In the genomic region with DNA sequence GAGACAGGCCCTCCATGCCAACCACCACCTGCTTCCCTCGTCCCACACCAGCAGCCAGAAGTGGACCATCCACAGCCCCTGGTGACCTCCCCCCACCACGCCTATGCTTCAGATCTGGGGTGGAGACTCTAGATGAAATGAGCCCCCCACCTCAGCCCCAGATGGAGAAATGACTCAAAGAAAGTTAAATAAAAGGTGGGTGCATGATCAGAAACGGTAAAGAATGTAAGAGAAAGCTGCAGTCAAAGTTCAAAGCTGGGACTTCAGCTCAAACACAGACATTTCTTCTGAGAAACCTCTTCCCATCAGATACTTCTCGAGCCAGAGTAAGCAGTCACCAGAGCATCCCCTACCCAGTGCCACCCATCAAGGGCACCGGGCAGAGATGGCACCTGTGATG, we compare ENCODE assay signal across 38 cellular contexts. TPM values are rescaled to one million over a fixed set of nuclear protein-coding genes. Genes with fewer than 3 reads are reported as not detected.
"Had no signal": no experiment of that assay in that cellular context is flagged by ENCODE, and none has a peak within 500 bp of the region (broad histone marks: within the 10 kb centered on the region; RNA-seq: fewer than 3 reads in every experiment).

No MANE protein-coding gene starts in this region.

- H3K27ac Mint-ChIP-seq: activated B cell treated with CpG ODN at 0.5 μM for 24 hours; activated CD4-positive, alpha-beta memory T cell treated with anti-CD3 and anti-CD28 coated beads for 36 hours; activated CD8-positive, alpha-beta T cell treated with anti-CD3 and anti-CD28 coated beads for 36 hours; activated naive CD4-positive, alpha-beta T cell treated with anti-CD3 and anti-CD28 coated beads for 36 hours; activated naive CD4-positive, alpha-beta T cell treated with anti-CD3 and anti-CD28 coated beads, Interleukin-2, amount 50 U/mL, for 72 hours; activated naive CD8-positive, alpha-beta T cell treated with anti-CD3 and anti-CD28 coated beads for 36 hours; activated T-cell treated with anti-CD3 and anti-CD28 coated beads, Interleukin-2, amount 50 U/mL, for 72 hours; activated T-helper 1 cell treated with anti-CD3 and anti-CD28 coated beads, Interleukin-12 subunit alpha, Interleukin-12 subunit beta, Interleukin-2, Interleukin-4 antibody, amounts not matched to agents 30 ng/mL and 10 ng/mL and 1 ng/mL, durations not matched to agents 14 hours and 24 hours and 36 hours; activated T-helper 17 cell treated with anti-CD3 and anti-CD28 coated beads, Interleukin-2, amount 50 U/mL, for 72 hours; T-helper 1 cell treated with Interleukin-12 subunit alpha and Interleukin-12 subunit beta and Interleukin-4 antibody, amounts not matched to agents 30 μg/mL and 1 μg/mL, for 36 hours; T-helper 2 cell treated with Interferon-gamma antibody and Interleukin-4, amounts not matched to agents 5 μg/mL and 100 μg/mL, for 36 hours had no signal

- H3K4me3 Mint-ChIP-seq: activated B cell treated with CpG ODN at 0.5 μM for 24 hours; activated CD4-positive, alpha-beta memory T cell treated with anti-CD3 and anti-CD28 coated beads for 36 hours; activated CD8-positive, alpha-beta T cell treated with anti-CD3 and anti-CD28 coated beads for 36 hours; activated naive CD4-positive, alpha-beta T cell treated with anti-CD3 and anti-CD28 coated beads for 36 hours; activated naive CD8-positive, alpha-beta T cell treated with anti-CD3 and anti-CD28 coated beads for 36 hours; activated T-cell treated with anti-CD3 and anti-CD28 coated beads, Interleukin-2, amount 50 U/mL, for 4 hours; activated T-cell treated with anti-CD3 and anti-CD28 coated beads, Interleukin-2, amount 50 U/mL, for 72 hours; activated T-helper 1 cell treated with anti-CD3 and anti-CD28 coated beads, Interleukin-12 subunit alpha, Interleukin-12 subunit beta, Interleukin-2, Interleukin-4 antibody, amounts not matched to agents 30 ng/mL and 10 ng/mL and 1 ng/mL, durations not matched to agents 14 hours and 24 hours and 36 hours; activated T-helper 17 cell treated with anti-CD3 and anti-CD28 coated beads, Interleukin-2, amount 50 U/mL, for 72 hours; T-helper 1 cell treated with Interleukin-12 subunit alpha and Interleukin-12 subunit beta and Interleukin-4 antibody, amounts not matched to agents 30 μg/mL and 1 μg/mL, for 36 hours; T-helper 2 cell treated with Interferon-gamma antibody and Interleukin-4, amounts not matched to agents 5 μg/mL and 100 μg/mL, for 36 hours had no signal

- H3K4me1 ChIP-seq: adrenal gland, body of pancreas, breast epithelium had no signal

- DNase-seq: activated B cell treated with CpG ODN at 0.5 μM for 24 hours; activated CD4-positive, alpha-beta memory T cell treated with anti-CD3 and anti-CD28 coated beads for 36 hours; activated CD4-positive, alpha-beta T cell treated with anti-CD3 and anti-CD28 coated beads for 48 hours; activated CD4-positive, alpha-beta T cell treated with anti-CD3 and anti-CD28 coated beads, Interleukin-2, amount 50 U/mL, for 1 hour; activated CD4-positive, alpha-beta T cell treated with anti-CD3 and anti-CD28 coated beads, Interleukin-2, amount 50 U/mL, for 4 hours; activated CD4-positive, CD25-positive, alpha-beta regulatory T cell treated with anti-CD3 and anti-CD28 coated beads, Interleukin-2, amount 50 U/mL, for 72 hours; activated CD8-positive, alpha-beta memory T cell treated with anti-CD3 and anti-CD28 coated beads, Interleukin-2, amount 50 U/mL, for 4 hours; activated CD8-positive, alpha-beta T cell treated with anti-CD3 and anti-CD28 coated beads for 36 hours; activated effector memory CD4-positive, alpha-beta T cell treated with anti-CD3 and anti-CD28 coated beads, Interleukin-2, amount 50 U/mL, for 16 hours; activated gamma-delta T cell treated with Interleukin-2 at 50 U/mL for 16 hours; activated naive CD4-positive, alpha-beta T cell; activated naive CD4-positive, alpha-beta T cell treated with anti-CD3 and anti-CD28 coated beads for 36 hours; activated naive CD4-positive, alpha-beta T cell treated with anti-CD3 and anti-CD28 coated beads, Interleukin-2, amount 50 U/mL, for 16 hours; activated naive CD8-positive, alpha-beta T cell treated with anti-CD3 and anti-CD28 coated beads for 36 hours; activated T-cell treated with anti-CD3 and anti-CD28 coated beads for 4 hours; activated T-cell treated with anti-CD3 and anti-CD28 coated beads, Interleukin-2, amount 50 U/mL, for 1 hour; activated T-cell treated with anti-CD3 and anti-CD28 coated beads, Interleukin-2, amount 50 U/mL, for 4 hours; activated T-cell treated with anti-CD3 and anti-CD28 coated beads, Interleukin-2, amount 50 U/mL, for 72 hours; adrenal gland; amniotic stem cell; aorta; body of pancreas; brain microvascular endothelial cell; central memory CD4-positive, alpha-beta T cell; T-helper 1 cell; T-helper 2 cell; T-helper 9 cell had no signal

- H3K4me3 ChIP-seq: adrenal gland, body of pancreas, breast epithelium had no signal

- H3K36me3 ChIP-seq: adrenal gland, brain microvascular endothelial cell, breast epithelium had no signal

- H3K9me3 ChIP-seq: adrenal gland, body of pancreas, breast epithelium had no signal

- H3K27ac ChIP-seq: adrenal gland, body of pancreas, brain microvascular endothelial cell, breast epithelium, VCaP had no signal

- H3K27me3 ChIP-seq: adrenal gland, body of pancreas, brain microvascular endothelial cell, breast epithelium had no signal

- H3K4me1 Mint-ChIP-seq: activated B cell treated with CpG ODN at 0.5 μM for 24 hours; activated naive CD8-positive, alpha-beta T cell treated with anti-CD3 and anti-CD28 coated beads for 36 hours; activated T-helper 17 cell treated with anti-CD3 and anti-CD28 coated beads, Interleukin-2, amount 50 U/mL, for 72 hours had no signal

- H3K36me3 Mint-ChIP-seq: activated CD4-positive, alpha-beta memory T cell treated with anti-CD3 and anti-CD28 coated beads for 36 hours; activated naive CD4-positive, alpha-beta T cell treated with anti-CD3 and anti-CD28 coated beads, Interleukin-2, amount 50 U/mL, for 72 hours; activated naive CD8-positive, alpha-beta T cell treated with anti-CD3 and anti-CD28 coated beads for 36 hours had no signal

- H3K9me3 Mint-ChIP-seq: activated B cell treated with CpG ODN at 0.5 μM for 24 hours; activated CD4-positive, alpha-beta memory T cell treated with anti-CD3 and anti-CD28 coated beads for 36 hours; activated CD8-positive, alpha-beta T cell treated with anti-CD3 and anti-CD28 coated beads for 36 hours; activated naive CD4-positive, alpha-beta T cell treated with anti-CD3 and anti-CD28 coated beads for 36 hours; activated naive CD4-positive, alpha-beta T cell treated with anti-CD3 and anti-CD28 coated beads, Interleukin-2, amount 50 U/mL, for 72 hours; activated naive CD8-positive, alpha-beta T cell treated with anti-CD3 and anti-CD28 coated beads for 36 hours; activated T-cell treated with anti-CD3 and anti-CD28 coated beads, Interleukin-2, amount 50 U/mL, for 4 hours; activated T-cell treated with anti-CD3 and anti-CD28 coated beads, Interleukin-2, amount 50 U/mL, for 72 hours; activated T-helper 1 cell treated with anti-CD3 and anti-CD28 coated beads, Interleukin-12 subunit alpha, Interleukin-12 subunit beta, Interleukin-2, Interleukin-4 antibody, amounts not matched to agents 30 ng/mL and 10 ng/mL and 1 ng/mL, durations not matched to agents 14 hours and 24 hours and 36 hours; activated T-helper 17 cell treated with anti-CD3 and anti-CD28 coated beads, Interleukin-2, amount 50 U/mL, for 72 hours; T-helper 1 cell treated with Interleukin-12 subunit alpha and Interleukin-12 subunit beta and Interleukin-4 antibody, amounts not matched to agents 30 μg/mL and 1 μg/mL, for 36 hours; T-helper 2 cell treated with Interferon-gamma antibody and Interleukin-4, amounts not matched to agents 5 μg/mL and 100 μg/mL, for 36 hours had no signal

RNA-seq across cellular contexts. Expression of gene HMGB4, which starts 43.1 kb away (rescaled TPM):
- total RNA-seq: activated B cell treated with CpG ODN at 0.5 μM for 24 hours; activated CD4-positive, alpha-beta memory T cell treated with anti-CD3 and anti-CD28 coated beads for 36 hours; activated CD8-positive, alpha-beta memory T cell treated with anti-CD3 and anti-CD28 coated beads for 36 hours; activated CD8-positive, alpha-beta T cell treated with anti-CD3 and anti-CD28 coated beads for 36 hours; activated naive CD4-positive, alpha-beta T cell treated with anti-CD3 and anti-CD28 coated beads for 36 hours; activated naive CD4-positive, alpha-beta T cell treated with anti-CD3 and anti-CD28 coated beads, Interleukin-2, amount 50 U/mL, for 72 hours; activated naive CD8-positive, alpha-beta T cell treated with anti-CD3 and anti-CD28 coated beads for 36 hours; activated T-cell treated with anti-CD3 and anti-CD28 coated beads, Interleukin-2, amount 50 U/mL, for 4 hours; activated T-cell treated with anti-CD3 and anti-CD28 coated beads, Interleukin-2, amount 50 U/mL, for 72 hours; activated T-helper 1 cell treated with anti-CD3 and anti-CD28 coated beads, Interleukin-12 subunit alpha, Interleukin-12 subunit beta, Interleukin-2, Interleukin-4 antibody, amounts not matched to agents 30 ng/mL and 10 ng/mL and 1 ng/mL, durations not matched to agents 14 hours and 24 hours and 36 hours; activated T-helper 17 cell treated with anti-CD3 and anti-CD28 coated beads, Interleukin-2, amount 50 U/mL, for 72 hours; adrenal gland; aorta; astrocyte; body of pancreas; breast epithelium; cardiac septum; cerebellum had no signal
